In genomic region chr9:87425202-87425601, GRCh38 we compare ENCODE assay signal across 17 cellular contexts.
"Had no signal": no experiment of that assay in that cellular context is flagged by ENCODE, and none has a peak within 500 bp of the region (broad histone marks: within the 10 kb centered on the region; RNA-seq: fewer than 3 reads in every experiment).

No MANE protein-coding gene starts in this region.

- DNase-seq: activated CD4-positive, alpha-beta T cell treated with anti-CD3 and anti-CD28 coated beads, Interleukin-2, amount 50 U/mL, for 4 hours; activated CD4-positive, CD25-positive, alpha-beta regulatory T cell treated with anti-CD3 and anti-CD28 coated beads, Interleukin-2, amount 50 U/mL, for 72 hours; activated T-cell treated with anti-CD3 and anti-CD28 coated beads, Interleukin-2, amount 50 U/mL, for 48 hours; dorsolateral prefrontal cortex; glutamatergic neuron; immature natural killer cell; left cardiac atrium; naive B cell; occipital lobe; right lobe of liver; stimulated activated CD4-positive, alpha-beta T cell treated with anti-CD3 and anti-CD28 coated beads, Interleukin-2, amount 100 ng/mL, for 24 hours; stimulated activated naive CD4-positive, alpha-beta T cell; substantia nigra; T-helper 2 cell; trophoblast cell had no signal

- H3K27me3 ChIP-seq: ascending aorta, dorsolateral prefrontal cortex, right lobe of liver had no signal

- H3K4me3 ChIP-seq: ascending aorta, dorsolateral prefrontal cortex, prostate gland, right lobe of liver had no signal

- H3K4me3 Mint-ChIP-seq: immature natural killer cell, naive B cell had no signal

- H3K9me3 ChIP-seq: prostate gland, right lobe of liver had no signal

- ATAC-seq: left cardiac atrium, right lobe of liver had no signal

- H3K36me3 ChIP-seq: ascending aorta, prostate gland, right lobe of liver had no signal

- H3K27ac ChIP-seq: ascending aorta, dorsolateral prefrontal cortex, prostate gland had no signal

- H3K27ac Mint-ChIP-seq: immature natural killer cell, naive B cell had no signal

- H3K27me3 Mint-ChIP-seq: naive B cell had no signal

- H3K4me1 ChIP-seq: ascending aorta, prostate gland had no signal

- H3K4me1 Mint-ChIP-seq: immature natural killer cell, naive B cell had no signal
